2 cellular contexts compared by ENCODE assay signal in genomic region chrX:154775611-154776349, GRCh38.
TF ChIP-seq lines count a peak whose summit lies in the region.

No MANE protein-coding gene starts in this region.

TF ChIP-seq in SK-N-SH treated with all-trans-retinoic acid at 6 μM for 48 hours, 23 proteins besides CTCF, POLR2A, EP300 and RAD21 (continued from another document):
- TF ChIP-seq CSRNP3 (CRISPR knock-in tag; IDR thresholded peaks at IDR 0.05), result no peak
- no peak for TF ChIP-seq TOX (CRISPR knock-in tag; IDR thresholded peaks at IDR 0.05; ENCODE audit: borderline replicate concordance)
- TF ChIP-seq GLIS3 (CRISPR knock-in tag; IDR thresholded peaks at IDR 0.05), result no peak
- TF ChIP-seq TCF4 (CRISPR knock-in tag; IDR thresholded peaks at IDR 0.05; ENCODE audit: borderline replicate concordance), result no peak
- TF ChIP-seq RARB (CRISPR knock-in tag; IDR thresholded peaks at IDR 0.05), result no peak
- TF ChIP-seq CSDC2 (CRISPR knock-in tag; IDR thresholded peaks at IDR 0.05), result no peak
- no peak for TF ChIP-seq SNAI2 (CRISPR knock-in tag; IDR thresholded peaks at IDR 0.05)
- no peak for TF ChIP-seq BACH2 (CRISPR knock-in tag; IDR thresholded peaks at IDR 0.05; ENCODE audit: borderline replicate concordance)
- no peak for TF ChIP-seq ISL1 (CRISPR knock-in tag; IDR thresholded peaks at IDR 0.05)
- TF ChIP-seq, protein P1, sequence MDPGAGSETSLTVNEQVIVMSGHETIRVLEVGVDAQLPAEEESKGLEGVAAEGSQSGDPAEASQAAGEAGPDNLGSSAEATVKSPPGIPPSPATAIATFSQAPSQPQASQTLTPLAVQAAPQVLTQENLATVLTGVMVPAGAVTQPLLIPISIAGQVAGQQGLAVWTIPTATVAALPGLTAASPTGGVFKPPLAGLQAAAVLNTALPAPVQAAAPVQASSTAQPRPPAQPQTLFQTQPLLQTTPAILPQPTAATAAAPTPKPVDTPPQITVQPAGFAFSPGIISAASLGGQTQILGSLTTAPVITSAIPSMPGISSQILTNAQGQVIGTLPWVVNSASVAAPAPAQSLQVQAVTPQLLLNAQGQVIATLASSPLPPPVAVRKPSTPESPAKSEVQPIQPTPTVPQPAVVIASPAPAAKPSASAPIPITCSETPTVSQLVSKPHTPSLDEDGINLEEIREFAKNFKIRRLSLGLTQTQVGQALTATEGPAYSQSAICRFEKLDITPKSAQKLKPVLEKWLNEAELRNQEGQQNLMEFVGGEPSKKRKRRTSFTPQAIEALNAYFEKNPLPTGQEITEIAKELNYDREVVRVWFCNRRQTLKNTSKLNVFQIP (CRISPR knock-in tag; IDR thresholded peaks at IDR 0.05; ENCODE audit: borderline replicate concordance, low read depth), result no peak
- TF ChIP-seq ZNF8 (CRISPR knock-in tag; IDR thresholded peaks at IDR 0.05), result no peak

TF ChIP-seq in SK-N-SH, 30 proteins besides CTCF, POLR2A, EP300 and RAD21 (continued from another document):
- TF ChIP-seq ZBTB33 (IDR thresholded peaks at IDR 0.05; ENCODE audit: borderline replicate concordance, low read depth) (no peak), EZH2phosphoT487 (IDR thresholded peaks at IDR 0.05; ENCODE audit: borderline replicate concordance, low read depth) (no peak), USF2 (IDR thresholded peaks at IDR 0.05; ENCODE audit: borderline replicate concordance, low read depth, low read length) (no peak), TAF1 (IDR thresholded peaks at IDR 0.05; ENCODE audit: borderline replicate concordance, low read depth, low read length) (no peak), RCOR1 (IDR thresholded peaks at IDR 0.05; ENCODE audit: low read length) (no peak), FOXJ3 (CRISPR knock-in tag; IDR thresholded peaks at IDR 0.05) (no peak), SIN3A (IDR thresholded peaks at IDR 0.05; ENCODE audit: borderline replicate concordance, low read depth, low read length) (no peak), SMC3 (IDR thresholded peaks at IDR 0.05; ENCODE audit: low read depth, low read length) (no peak), USF1 (IDR thresholded peaks at IDR 0.05; ENCODE audit: borderline replicate concordance, low read depth) (no peak), JUND (IDR thresholded peaks at IDR 0.05) (no peak), POLR2AphosphoS5 (IDR thresholded peaks at IDR 0.05; ENCODE audit: low read depth, low read length) (no peak), CHD2 (IDR thresholded peaks at IDR 0.05; ENCODE audit: low read length, partially characterized antibody) (no peak), GABPA (IDR thresholded peaks at IDR 0.05; ENCODE audit: low read depth) (no peak), MXI1 (IDR thresholded peaks at IDR 0.05; ENCODE audit: low read depth, low read length) (no peak)
- TF ChIP-seq, protein P2, sequence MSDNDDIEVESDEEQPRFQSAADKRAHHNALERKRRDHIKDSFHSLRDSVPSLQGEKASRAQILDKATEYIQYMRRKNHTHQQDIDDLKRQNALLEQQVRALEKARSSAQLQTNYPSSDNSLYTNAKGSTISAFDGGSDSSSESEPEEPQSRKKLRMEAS (IDR thresholded peaks at IDR 0.05; ENCODE audit: low read depth), result no peak
